Comparison of ENCODE assay signal across 1 cellular context in genomic region chr14:35158951-35159653, GRCh38.
TF ChIP-seq lines count a peak whose summit lies in the region.

No MANE protein-coding gene starts in this region.

TF ChIP-seq in HepG2, 621 proteins besides CTCF, POLR2A, EP300 and RAD21 (continued from another document and continues in another):
- TF ChIP-seq SNAPC4 (CRISPR knock-in tag; IDR thresholded peaks at IDR 0.05) (no peak), ZNF510 (CRISPR knock-in tag; IDR thresholded peaks at IDR 0.05; ENCODE audit: low read depth) (no peak), KDM1A (CRISPR knock-in tag; IDR thresholded peaks at IDR 0.05) (no peak), DNMT3B (CRISPR knock-in tag; conservative IDR thresholded peaks at IDR 0.05) (no peak), ZNF644 (CRISPR knock-in tag; IDR thresholded peaks at IDR 0.05; ENCODE audit: low read depth) (no peak), KAT8 (CRISPR knock-in tag; IDR thresholded peaks at IDR 0.05) (no peak), ZNF615 (CRISPR knock-in tag; IDR thresholded peaks at IDR 0.05; ENCODE audit: borderline replicate concordance) (0 out of 2 replicates have a peak, but pooled peaks have one; percentile 68), ATAD3A (CRISPR knock-in tag; IDR thresholded peaks at IDR 0.05) (no peak), PATZ1 (CRISPR knock-in tag; IDR thresholded peaks at IDR 0.05) (no peak), MAX (IDR thresholded peaks at IDR 0.05) (no peak), MNT (IDR thresholded peaks at IDR 0.05) (no peak), ZNF317 (CRISPR knock-in tag; IDR thresholded peaks at IDR 0.05) (peak; percentile 86), E2F5 (CRISPR knock-in tag; conservative IDR thresholded peaks at IDR 0.05) (no peak), JDP2 (CRISPR knock-in tag; IDR thresholded peaks at IDR 0.05; ENCODE audit: borderline replicate concordance) (no peak), ZNF607 (CRISPR knock-in tag; IDR thresholded peaks at IDR 0.05; ENCODE audit: borderline replicate concordance) (no peak), SKI (IDR thresholded peaks at IDR 0.05; ENCODE audit: partially characterized antibody) (peak; percentile 70), ZNF256 (CRISPR knock-in tag; conservative IDR thresholded peaks at IDR 0.05) (no peak), ZNF670 (CRISPR knock-in tag; IDR thresholded peaks at IDR 0.05; ENCODE audit: borderline replicate concordance) (no peak), KDM3A (CRISPR knock-in tag; IDR thresholded peaks at IDR 0.05; ENCODE audit: low read depth) (no peak), SETDB1 (CRISPR knock-in tag; IDR thresholded peaks at IDR 0.05; ENCODE audit: borderline replicate concordance) (no peak), PPARG (CRISPR knock-in tag; conservative IDR thresholded peaks at IDR 0.05) (no peak), KAT7 (CRISPR knock-in tag; IDR thresholded peaks at IDR 0.05; ENCODE audit: borderline replicate concordance) (peak; percentile 42; the same call in 1 of the 2 replicates), ZNF232 (CRISPR knock-in tag; IDR thresholded peaks at IDR 0.05; ENCODE audit: borderline replicate concordance) (no peak), ZNF891 (CRISPR knock-in tag; IDR thresholded peaks at IDR 0.05) (no peak), BCL6 (CRISPR knock-in tag; IDR thresholded peaks at IDR 0.05) (peak; percentile 82), HMG20A (CRISPR knock-in tag; IDR thresholded peaks at IDR 0.05; ENCODE audit: borderline replicate concordance) (no peak), ZSCAN30 (CRISPR knock-in tag; IDR thresholded peaks at IDR 0.05) (no peak), ZNF567 (CRISPR knock-in tag; IDR thresholded peaks at IDR 0.05; ENCODE audit: borderline replicate concordance) (no peak), ZNF672 (CRISPR knock-in tag; IDR thresholded peaks at IDR 0.05) (no peak), ZNF552 (CRISPR knock-in tag; IDR thresholded peaks at IDR 0.05; ENCODE audit: borderline replicate concordance) (no peak), ZNF17 (CRISPR knock-in tag; IDR thresholded peaks at IDR 0.05) (no peak), RELA (CRISPR knock-in tag; IDR thresholded peaks at IDR 0.05) (no peak), GPBP1L1 (CRISPR knock-in tag; IDR thresholded peaks at IDR 0.05) (no peak), BATF2 (CRISPR knock-in tag; IDR thresholded peaks at IDR 0.05) (no peak), SNRNP70 (IDR thresholded peaks at IDR 0.05; ENCODE audit: low read depth, low read length) (no peak), ONECUT2 (CRISPR knock-in tag; IDR thresholded peaks at IDR 0.05) (peak; percentile 87)
- TF ChIP-seq, protein P1, sequence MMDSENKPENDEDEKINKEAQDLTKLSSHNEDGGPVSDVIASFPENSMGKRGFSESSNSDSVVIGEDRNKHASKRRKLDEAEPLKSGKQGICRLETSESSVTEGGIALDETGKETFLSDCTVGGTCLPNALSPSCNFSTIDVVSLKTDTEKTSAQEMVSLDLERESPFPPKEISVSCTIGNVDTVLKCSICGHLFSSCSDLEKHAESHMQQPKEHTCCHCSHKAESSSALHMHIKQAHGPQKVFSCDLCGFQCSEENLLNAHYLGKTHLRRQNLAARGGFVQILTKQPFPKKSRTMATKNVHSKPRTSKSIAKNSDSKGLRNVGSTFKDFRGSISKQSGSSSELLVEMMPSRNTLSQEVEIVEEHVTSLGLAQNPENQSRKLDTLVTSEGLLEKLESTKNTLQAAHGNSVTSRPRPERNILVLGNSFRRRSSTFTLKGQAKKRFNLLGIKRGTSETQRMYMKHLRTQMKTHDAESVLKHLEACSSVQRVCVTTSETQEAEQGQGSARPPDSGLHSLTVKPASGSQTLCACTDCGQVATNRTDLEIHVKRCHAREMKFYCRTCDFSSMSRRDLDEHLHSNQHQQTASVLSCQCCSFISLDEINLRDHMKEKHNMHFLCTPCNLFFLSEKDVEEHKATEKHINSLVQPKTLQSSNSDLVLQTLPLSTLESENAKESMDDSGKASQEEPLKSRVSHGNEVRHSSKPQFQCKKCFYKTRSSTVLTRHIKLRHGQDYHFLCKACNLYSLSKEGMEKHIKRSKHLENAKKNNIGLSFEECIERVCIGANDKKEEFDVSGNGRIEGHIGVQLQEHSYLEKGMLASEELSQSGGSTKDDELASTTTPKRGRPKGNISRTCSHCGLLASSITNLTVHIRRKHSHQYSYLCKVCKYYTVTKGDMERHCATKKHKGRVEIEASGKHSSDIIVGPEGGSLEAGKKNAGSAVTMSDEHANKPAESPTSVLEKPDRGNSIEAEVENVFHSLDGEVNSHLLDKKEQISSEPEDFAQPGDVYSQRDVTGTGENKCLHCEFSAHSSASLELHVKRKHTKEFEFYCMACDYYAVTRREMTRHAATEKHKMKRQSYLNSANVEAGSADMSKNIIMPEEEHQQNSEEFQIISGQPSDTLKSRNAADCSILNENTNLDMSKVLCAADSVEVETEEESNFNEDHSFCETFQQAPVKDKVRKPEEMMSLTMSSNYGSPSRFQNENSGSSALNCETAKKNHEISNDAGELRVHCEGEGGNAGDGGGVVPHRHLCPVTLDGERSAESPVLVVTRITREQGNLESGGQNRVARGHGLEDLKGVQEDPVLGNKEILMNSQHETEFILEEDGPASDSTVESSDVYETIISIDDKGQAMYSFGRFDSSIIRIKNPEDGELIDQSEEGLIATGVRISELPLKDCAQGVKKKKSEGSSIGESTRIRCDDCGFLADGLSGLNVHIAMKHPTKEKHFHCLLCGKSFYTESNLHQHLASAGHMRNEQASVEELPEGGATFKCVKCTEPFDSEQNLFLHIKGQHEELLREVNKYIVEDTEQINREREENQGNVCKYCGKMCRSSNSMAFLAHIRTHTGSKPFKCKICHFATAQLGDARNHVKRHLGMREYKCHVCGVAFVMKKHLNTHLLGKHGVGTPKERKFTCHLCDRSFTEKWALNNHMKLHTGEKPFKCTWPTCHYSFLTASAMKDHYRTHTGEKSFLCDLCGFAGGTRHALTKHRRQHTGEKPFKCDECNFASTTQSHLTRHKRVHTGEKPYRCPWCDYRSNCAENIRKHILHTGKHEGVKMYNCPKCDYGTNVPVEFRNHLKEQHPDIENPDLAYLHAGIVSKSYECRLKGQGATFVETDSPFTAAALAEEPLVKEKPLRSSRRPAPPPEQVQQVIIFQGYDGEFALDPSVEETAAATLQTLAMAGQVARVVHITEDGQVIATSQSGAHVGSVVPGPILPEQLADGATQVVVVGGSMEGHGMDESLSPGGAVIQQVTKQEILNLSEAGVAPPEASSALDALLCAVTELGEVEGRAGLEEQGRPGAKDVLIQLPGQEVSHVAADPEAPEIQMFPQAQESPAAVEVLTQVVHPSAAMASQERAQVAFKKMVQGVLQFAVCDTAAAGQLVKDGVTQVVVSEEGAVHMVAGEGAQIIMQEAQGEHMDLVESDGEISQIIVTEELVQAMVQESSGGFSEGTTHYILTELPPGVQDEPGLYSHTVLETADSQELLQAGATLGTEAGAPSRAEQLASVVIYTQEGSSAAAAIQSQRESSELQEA (CRISPR knock-in tag; IDR thresholded peaks at IDR 0.05; ENCODE audit: not compliant biosample characterization) = no peak
- TF ChIP-seq, protein P2, sequence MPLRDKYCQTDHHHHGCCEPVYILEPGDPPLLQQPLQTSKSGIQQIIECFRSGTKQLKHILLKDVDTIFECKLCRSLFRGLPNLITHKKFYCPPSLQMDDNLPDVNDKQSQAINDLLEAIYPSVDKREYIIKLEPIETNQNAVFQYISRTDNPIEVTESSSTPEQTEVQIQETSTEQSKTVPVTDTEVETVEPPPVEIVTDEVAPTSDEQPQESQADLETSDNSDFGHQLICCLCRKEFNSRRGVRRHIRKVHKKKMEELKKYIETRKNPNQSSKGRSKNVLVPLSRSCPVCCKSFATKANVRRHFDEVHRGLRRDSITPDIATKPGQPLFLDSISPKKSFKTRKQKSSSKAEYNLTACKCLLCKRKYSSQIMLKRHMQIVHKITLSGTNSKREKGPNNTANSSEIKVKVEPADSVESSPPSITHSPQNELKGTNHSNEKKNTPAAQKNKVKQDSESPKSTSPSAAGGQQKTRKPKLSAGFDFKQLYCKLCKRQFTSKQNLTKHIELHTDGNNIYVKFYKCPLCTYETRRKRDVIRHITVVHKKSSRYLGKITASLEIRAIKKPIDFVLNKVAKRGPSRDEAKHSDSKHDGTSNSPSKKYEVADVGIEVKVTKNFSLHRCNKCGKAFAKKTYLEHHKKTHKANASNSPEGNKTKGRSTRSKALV (CRISPR knock-in tag; IDR thresholded peaks at IDR 0.05) = no peak
